ENCODE assay signal across 19 cellular contexts in genomic region chr1:32907435-32907834, GRCh38. TPM values are rescaled to one million over a fixed set of nuclear protein-coding genes. Genes with fewer than 3 reads are reported as not detected.
A peak's percentile ranks its signal among the peaks of the same experiment; 100 is the strongest.
DNase-seq lines count a peak whose midpoint lies in the region; ATAC-seq and TF ChIP-seq lines count a peak whose summit lies in the region.
"Had no signal": no experiment of that assay in that cellular context is flagged by ENCODE, and none has a peak within 500 bp of the region (broad histone marks: within the 10 kb centered on the region; RNA-seq: fewer than 3 reads in every experiment).

No MANE protein-coding gene starts in this region.

- TF ChIP-seq CTCF in hepatocyte (IDR thresholded peaks at IDR 0.05; ENCODE audit: poor library complexity), result no peak

- no peak overlapping the region for H3K9ac ChIP-seq in GM23248
- H3K9ac ChIP-seq: parathyroid adenoma had no signal

- no peaks in the 10 kb centered on the region for H3K9me3 ChIP-seq in GM23248 (ENCODE audit: low read depth)
- H3K9me3 ChIP-seq in hepatocyte (ENCODE audit: low read depth), result no peaks in the 10 kb centered on the region
- H3K9me3 ChIP-seq: esophagus muscularis mucosa, left lung, Peyer's patch had no signal

- H2AFZ ChIP-seq in GM23248 (peak overlapping the region; percentile 56), hepatocyte (peak overlapping the region; percentile 4)
- H2AFZ ChIP-seq: parathyroid adenoma had no signal

- 18 to 29% methylated on average over 4 of the region's 4 CpGs for WGBS in GM23248 (ENCODE audit: low coverage in 1 of 2, low lambda C conversion rate in 2 of 2, missing lambda C conversion rate in 2 of 2), 2 experiments
- WGBS in hepatocyte (ENCODE audit: low lambda C conversion rate, missing lambda C conversion rate), result 30% methylated on average over 4 of the region's 4 CpGs

- H3K4me1 ChIP-seq in GM23248 (ENCODE audit: insufficient read depth) (no peaks in the 10 kb centered on the region), hepatocyte (ENCODE audit: insufficient read depth) (peaks cover 3% of the 10 kb centered on the region)
- H3K4me1 ChIP-seq: esophagus muscularis mucosa, left lung, parathyroid adenoma, Peyer's patch had no signal

- H3K9me2 ChIP-seq in GM23248 (ENCODE audit: insufficient read depth) (no peaks in the 10 kb centered on the region), hepatocyte (replicated peaks; ENCODE audit: insufficient read depth) (no peaks in the 10 kb centered on the region)

- H3K79me2 ChIP-seq in GM23248 (ENCODE audit: insufficient read depth) (no peaks in the 10 kb centered on the region), hepatocyte (no peaks in the 10 kb centered on the region)
- H3K79me2 ChIP-seq: parathyroid adenoma had no signal

- ATAC-seq in HG02870 (IDR thresholded peaks at IDR 0.05; ENCODE audit: unreplicated experiment) (no peak), HG02798 (IDR thresholded peaks at IDR 0.05; ENCODE audit: poor library complexity, unreplicated experiment) (no peak)
- ATAC-seq: activated CD8-positive, alpha-beta T cell treated with anti-CD3 and anti-CD28 coated beads for 36 hours; activated T-helper 17 cell treated with anti-CD3 and anti-CD28 coated beads, Interleukin-2, amount 50 U/mL, for 72 hours; left lung; stimulated activated naive CD8-positive, alpha-beta T cell treated with anti-CD3 and anti-CD28 coated beads, Interleukin-15, amount 100 ng/mL, for 72 hours had no signal

- DNase-seq in A172 (ENCODE audit: low spot score) (peak; percentile 32), GM23248 (peak; percentile 39), amniotic epithelial cell (ENCODE audit: low read depth) (peak; percentile 28), hepatocyte (ENCODE audit: low spot score) (no peak), OCI-M2 (lab: John Stamatoyannopoulos, UW; ENCODE audit: unreplicated experiment) (no peak), NCI-H82 treated with DMSO at 0.1 percent for 48 hours (lab: John Stamatoyannopoulos, UW; ENCODE audit: unreplicated experiment) (no peak)
- DNase-seq: activated CD8-positive, alpha-beta T cell treated with anti-CD3 and anti-CD28 coated beads for 36 hours; DMS 273 treated with DMSO at 0.1 percent for 48 hours; Karpas-422; left lung; NCI-H1436 treated with DMSO at 0.1 percent for 48 hours; NCI-H524 treated with DMSO at 0.1 percent for 48 hours; Peyer's patch; stimulated activated naive CD8-positive, alpha-beta T cell treated with anti-CD3 and anti-CD28 coated beads, Interleukin-15, amount 100 ng/mL, for 72 hours had no signal

- in situ Hi-C loops in GM23248 (cut with MboI), result no loop called here

- H3K36me3 ChIP-seq in GM23248 (ENCODE audit: low read depth) (no peaks in the 10 kb centered on the region), hepatocyte (replicated peaks; ENCODE audit: insufficient read depth, low read depth) (no peaks in the 10 kb centered on the region)
- H3K36me3 ChIP-seq: esophagus muscularis mucosa, left lung, Peyer's patch had no signal

- H3K4me3 ChIP-seq in GM23248, result no peak overlapping the region
- no peak overlapping the region for H3K4me3 ChIP-seq in hepatocyte
- H3K4me3 ChIP-seq: esophagus muscularis mucosa, left lung, Peyer's patch had no signal

- H4K20me1 ChIP-seq in GM23248 (ENCODE audit: insufficient read depth) (no peaks in the 10 kb centered on the region), hepatocyte (ENCODE audit: insufficient read depth, poor library complexity, severe bottlenecking) (no peaks in the 10 kb centered on the region)

- H3K4me2 ChIP-seq in GM23248 (ENCODE audit: unreplicated experiment), result no peak overlapping the region
- H3K4me2 ChIP-seq in hepatocyte, result no peak overlapping the region

- no peak overlapping the region for H3K27ac ChIP-seq in GM23248
- H3K27ac ChIP-seq in hepatocyte, result no peak overlapping the region
- H3K27ac ChIP-seq: esophagus muscularis mucosa, left lung, parathyroid adenoma had no signal

- no peaks in the 10 kb centered on the region for H3K27me3 ChIP-seq in GM23248 (replicated peaks; ENCODE audit: insufficient read depth)
- no peaks in the 10 kb centered on the region for H3K27me3 ChIP-seq in hepatocyte
- H3K27me3 ChIP-seq: esophagus muscularis mucosa, Peyer's patch had no signal

- H3F3A ChIP-seq in GM23248 (ENCODE audit: insufficient read depth), result no peaks in the 10 kb centered on the region

RNA-seq across cellular contexts. Expression of gene TMEM54, which starts 6.2 kb away (rescaled TPM):
- total RNA-seq in A172 (2014; rRNA removed; shearing (Covaris generic)), result 47.5 and 76.9 TPM in 2 replicates
- total RNA-seq in GM23248 (2014; rRNA removed; shearing (Covaris generic)), result 41.7 and 60.4 TPM in 2 replicates
- 33.7 and 36.1 TPM in 2 replicates for polyA plus RNA-seq in GM23248 (2016; fragmentation: Nextera tagmentation; extraction: Ambion mirVana)
- 24.8 and 33.5 TPM in 2 replicates for total RNA-seq in hepatocyte
- polyA plus RNA-seq in hepatocyte, result 52.6 and 64.7 TPM in 2 replicates

RNA-seq across cellular contexts. Expression of gene HPCA, which starts 21.1 kb away (rescaled TPM):
- not detected in 2 replicates for total RNA-seq in A172 (2014; rRNA removed; shearing (Covaris generic))
- not detected in 2 replicates for total RNA-seq in GM23248 (2014; rRNA removed; shearing (Covaris generic))
- polyA plus RNA-seq in GM23248 (2016; fragmentation: Nextera tagmentation; extraction: Ambion mirVana), result not detected in 2 replicates
- total RNA-seq in hepatocyte, result not detected in 2 replicates
- 0.85 and 1.0 TPM in 2 replicates for polyA plus RNA-seq in hepatocyte

RNA-seq across cellular contexts. Expression of gene FNDC5, which starts 36.7 kb away (rescaled TPM):
- total RNA-seq in A172 (2014; rRNA removed; shearing (Covaris generic)), result 0.41 TPM in 1 of 2 replicates, not detected in the other
- total RNA-seq in GM23248 (2014; rRNA removed; shearing (Covaris generic)), result 0.76 TPM in 1 of 2 replicates, not detected in the other
- polyA plus RNA-seq in GM23248 (2016; fragmentation: Nextera tagmentation; extraction: Ambion mirVana) (0.15 and 0.33 TPM in 2 replicates), hepatocyte (5.2 and 11.2 TPM in 2 replicates)
- 5.8 and 9.0 TPM in 2 replicates for total RNA-seq in hepatocyte
- total RNA-seq: activated CD8-positive, alpha-beta T cell treated with anti-CD3 and anti-CD28 coated beads for 36 hours; activated T-helper 17 cell treated with anti-CD3 and anti-CD28 coated beads, Interleukin-2, amount 50 U/mL, for 72 hours had no signal

RNA-seq across cellular contexts. Expression of gene RNF19B, which starts 57.2 kb away (rescaled TPM):
- total RNA-seq in A172 (2014; rRNA removed; shearing (Covaris generic)), result 7.4 and 7.9 TPM in 2 replicates
- 9.5 and 11.1 TPM in 2 replicates for total RNA-seq in GM23248 (2014; rRNA removed; shearing (Covaris generic))
- 1.5 and 1.6 TPM in 2 replicates for polyA plus RNA-seq in GM23248 (2016; fragmentation: Nextera tagmentation; extraction: Ambion mirVana)
- 16.1 and 21.3 TPM in 2 replicates for total RNA-seq in hepatocyte
- 11.5 and 15.5 TPM in 2 replicates for polyA plus RNA-seq in hepatocyte

Comparison
In these comparisons a context has a peak if more than half of its experiments do, and no peak if none do; other contexts are left out.
1. DNase-seq: peak in A172 (single experiment), GM23248 (single experiment) and amniotic epithelial cell (single experiment); none in hepatocyte (single experiment), OCI-M2 (single experiment) and NCI-H82 treated with DMSO at 0.1 percent for 48 hours (single experiment).